ENCODE assay signal across 24 cellular contexts in genomic region chr2:53208815-53209214, GRCh38.
"Had no signal": no experiment of that assay in that cellular context is flagged by ENCODE, and none has a peak within 500 bp of the region (broad histone marks: within the 10 kb centered on the region; RNA-seq: fewer than 3 reads in every experiment).

No MANE protein-coding gene starts in this region.

- H2AFZ ChIP-seq: neural progenitor cell had no signal

- H3K27me3 ChIP-seq: breast epithelium, gastroesophageal sphincter, heart left ventricle, neural progenitor cell, spleen, upper lobe of left lung had no signal

- H3K27ac ChIP-seq: breast epithelium, coronary artery, gastroesophageal sphincter, heart left ventricle, neural progenitor cell, spleen, thoracic aorta, upper lobe of left lung had no signal

- H3K4me1 Mint-ChIP-seq: endodermal cell; naive thymus-derived CD4-positive, alpha-beta T cell; neural progenitor cell; WTC11 had no signal

- H3K9me3 Mint-ChIP-seq: activated T-helper 2 cell treated with anti-CD3 and anti-CD28 coated beads, Interferon-gamma antibody, Interleukin-2, Interleukin-4, amounts not matched to agents 10 μg/mL and 5 μg/mL and 100 μg/mL, durations not matched to agents 14 hours and 24 hours and 36 hours; neural progenitor cell had no signal

- ATAC-seq: activated T-cell treated with anti-CD3 and anti-CD28 coated beads, Interleukin-2, amount 50 U/mL, for 4 hours; gastroesophageal sphincter; left lobe of liver; naive thymus-derived CD4-positive, alpha-beta T cell; WTC11 had no signal

- H3K4me1 ChIP-seq: breast epithelium, gastroesophageal sphincter, neural progenitor cell, spleen, upper lobe of left lung had no signal

- H3K4me3 Mint-ChIP-seq: activated naive CD8-positive, alpha-beta T cell; activated T-cell treated with anti-CD3 and anti-CD28 coated beads, Interleukin-2, amount 50 U/mL, for 4 hours; endodermal cell; naive thymus-derived CD4-positive, alpha-beta T cell; neural progenitor cell; WTC11 had no signal

- H3K9ac ChIP-seq: neural progenitor cell had no signal

- H3K36me3 Mint-ChIP-seq: activated naive CD8-positive, alpha-beta T cell; naive thymus-derived CD4-positive, alpha-beta T cell; neural progenitor cell; WTC11 had no signal

- H3K4me2 ChIP-seq: neural progenitor cell had no signal

- H3K36me3 ChIP-seq: breast epithelium, gastroesophageal sphincter, heart left ventricle, neural progenitor cell, spleen, thoracic aorta, upper lobe of left lung had no signal

- DNase-seq: activated CD4-positive, alpha-beta T cell treated with anti-CD3 and anti-CD28 coated beads, Interleukin-2, amount 50 U/mL, for 4 hours; activated CD8-positive, alpha-beta memory T cell treated with anti-CD3 and anti-CD28 coated beads, Interleukin-2, amount 50 U/mL, for 48 hours; activated naive CD4-positive, alpha-beta T cell; activated T-cell treated with anti-CD3 and anti-CD28 coated beads, Interleukin-2, amount 50 U/mL, for 4 hours; cerebellar nuclear complex; endodermal cell; heart left ventricle; naive thymus-derived CD4-positive, alpha-beta T cell; retina; spleen; stimulated activated CD4-positive, alpha-beta T cell treated with anti-CD3 and anti-CD28 coated beads, Interleukin-4, amount 100 ng/mL, for 1 hour; stimulated activated naive CD4-positive, alpha-beta T cell treated with Interleukin-2 at 50 U/mL for 16 hours; T-helper 9 cell; upper lobe of left lung had no signal

- H3K9me3 ChIP-seq: breast epithelium, thoracic aorta, upper lobe of left lung had no signal

- H3K4me3 ChIP-seq: breast epithelium, coronary artery, gastroesophageal sphincter, heart left ventricle, neural progenitor cell, spleen, thoracic aorta, upper lobe of left lung had no signal

- H3K27me3 Mint-ChIP-seq: activated naive CD8-positive, alpha-beta T cell; naive thymus-derived CD4-positive, alpha-beta T cell; progenitor cell of endocrine pancreas had no signal

- H3K27ac Mint-ChIP-seq: activated naive CD8-positive, alpha-beta T cell; activated T-helper 2 cell treated with anti-CD3 and anti-CD28 coated beads, Interferon-gamma antibody, Interleukin-2, Interleukin-4, amounts not matched to agents 10 μg/mL and 5 μg/mL and 100 μg/mL, durations not matched to agents 14 hours and 24 hours and 36 hours; endodermal cell; naive thymus-derived CD4-positive, alpha-beta T cell; neural progenitor cell; progenitor cell of endocrine pancreas; WTC11 had no signal
